30 cellular contexts compared by ENCODE assay signal in the genomic region with DNA sequence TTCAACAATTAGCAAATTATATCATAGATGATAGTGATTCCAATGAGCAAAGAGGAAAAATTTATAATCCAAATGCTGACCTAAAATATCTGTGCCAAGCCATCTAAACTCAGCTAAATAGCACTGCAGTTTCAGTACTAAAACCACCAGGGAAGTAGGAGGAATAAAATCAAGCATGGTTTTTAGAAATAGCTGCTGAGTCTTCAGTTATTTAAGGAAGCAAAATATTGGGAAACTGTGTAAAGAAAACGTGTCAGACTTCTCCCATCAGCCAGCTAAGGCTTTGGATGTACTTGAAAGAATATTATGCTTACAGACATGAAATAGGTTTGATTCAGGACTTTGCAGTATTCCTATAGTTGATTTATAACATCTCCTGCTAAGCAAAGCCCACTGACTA. TPM values are rescaled to one million over a fixed set of nuclear protein-coding genes. Genes with fewer than 3 reads are reported as not detected.
A peak's percentile ranks its signal among the peaks of the same experiment; 100 is the strongest.
DNase-seq lines count a peak whose midpoint lies in the region; ATAC-seq and TF ChIP-seq lines count a peak whose summit lies in the region.
"Had no signal": no experiment of that assay in that cellular context is flagged by ENCODE, and none has a peak within 500 bp of the region (broad histone marks: within the 10 kb centered on the region; RNA-seq: fewer than 3 reads in every experiment).

No MANE protein-coding gene starts in this region.

- CTCF ChIA-PET in activated CD4-positive, alpha-beta T cell treated with anti-CD3 and anti-CD28 coated beads for 36 hours (lab: Charles Lee) = interaction anchor here (0.7 to 1.9 kb wide), 3 partner anchors 12 to 15 kb away, joined by 3 to 5 read pairs (median 3); no protein-coding TSS in a partner anchor
- CTCF ChIA-PET in CD4-positive, alpha-beta T cell (lab: Charles Lee) = interaction anchor here (1.1 to 1.7 kb wide), 2 partner anchors 14 to 15 kb away, joined by 3 to 4 read pairs; no protein-coding TSS in a partner anchor

- H3K27ac ChIP-seq in CD4-positive, alpha-beta T cell (ENCODE audit: low read depth, low read length) = no peak overlapping the region
- no peak overlapping the region for H3K27ac ChIP-seq in brain microvascular endothelial cell
- no peak overlapping the region for H3K27ac ChIP-seq in esophagus squamous epithelium
- H3K27ac ChIP-seq: A549, dorsolateral prefrontal cortex, esophagus muscularis mucosa, foreskin keratinocyte, GM23248, left ventricle myocardium inferior, testis had no signal

- POLR2A ChIA-PET in activated CD4-positive, alpha-beta T cell treated with anti-CD3 and anti-CD28 coated beads for 36 hours (lab: Charles Lee) = interaction anchor here (0.5 kb wide), 1 partner anchor 25 kb away, joined by 5 read pairs; a partner anchor contains a TSS
- POLR2A ChIA-PET in CD4-positive, alpha-beta T cell (lab: Charles Lee) = interaction anchor here (0.9 to 1.9 kb wide), 5 partner anchors 8 to 46 kb away, joined by 3 to 5 read pairs (median 3); no protein-coding TSS in a partner anchor

- in situ Hi-C loops in brain microvascular endothelial cell (cut with HindIII; ENCODE audit: low pct_ligation_motif_present, low sequenced_read_pairs) = no loop called here

- ATAC-seq in activated CD4-positive, alpha-beta T cell treated with anti-CD3 and anti-CD28 coated beads for 36 hours = no peak
- ATAC-seq in CD4-positive, alpha-beta T cell (ENCODE audit: poor library complexity) = no peak
- no peak for ATAC-seq in T-helper 17 cell
- ATAC-seq: A549, foreskin keratinocyte, heart left ventricle, Right ventricle myocardium inferior had no signal

- H3K4me1 ChIP-seq in esophagus squamous epithelium = no peaks in the 10 kb centered on the region
- H3K4me1 ChIP-seq: A549, foreskin keratinocyte, testis had no signal

- no peaks in the 10 kb centered on the region for H3K36me3 ChIP-seq in brain microvascular endothelial cell (replicated peaks)
- peaks cover 0 to 69% (median 0%) of the 10 kb centered on the region in 3 donors for H3K36me3 ChIP-seq in esophagus squamous epithelium

- H3K27me3 Mint-ChIP-seq in activated CD4-positive, alpha-beta T cell treated with anti-CD3 and anti-CD28 coated beads for 36 hours = no peaks in the 10 kb centered on the region
- no peaks in the 10 kb centered on the region for H3K27me3 Mint-ChIP-seq in activated CD4-positive, alpha-beta T cell treated with anti-CD3 and anti-CD28 coated beads, Interleukin-2, amount 10 ng/mL, durations not matched to agents 24 days and 14 days
- no peaks in the 10 kb centered on the region for H3K27me3 Mint-ChIP-seq in CD4-positive, alpha-beta T cell
- no peaks in the 10 kb centered on the region for H3K27me3 Mint-ChIP-seq in T-helper 17 cell
- H3K27me3 Mint-ChIP-seq: activated T-cell treated with anti-CD3 and anti-CD28 coated beads, Interleukin-2, amount 50 U/mL, for 24 hours had no signal

- WGBS in esophagus squamous epithelium, 2 donors = 30 to 86% methylated on average over 1 of the region's 1 CpG

- no peak for TF ChIP-seq POLR2A in esophagus squamous epithelium (IDR thresholded peaks at IDR 0.05)

- H3K4me1 Mint-ChIP-seq in activated CD4-positive, alpha-beta T cell treated with anti-CD3 and anti-CD28 coated beads for 36 hours = peaks cover 45% of the 10 kb centered on the region
- H3K4me1 Mint-ChIP-seq in activated CD4-positive, alpha-beta T cell treated with anti-CD3 and anti-CD28 coated beads, Interleukin-2, amount 10 ng/mL, durations not matched to agents 24 days and 14 days = peaks cover 52% of the 10 kb centered on the region
- H3K4me1 Mint-ChIP-seq in CD4-positive, alpha-beta T cell (ENCODE audit: low read depth) = peaks cover 49% of the 10 kb centered on the region
- peaks cover 2% of the 10 kb centered on the region for H3K4me1 Mint-ChIP-seq in T-helper 17 cell

- peaks cover 85% of the 10 kb centered on the region for H3K36me3 Mint-ChIP-seq in activated CD4-positive, alpha-beta T cell treated with anti-CD3 and anti-CD28 coated beads for 36 hours (ENCODE audit: low read depth)
- H3K36me3 Mint-ChIP-seq in activated CD4-positive, alpha-beta T cell treated with anti-CD3 and anti-CD28 coated beads, Interleukin-2, amount 10 ng/mL, durations not matched to agents 24 days and 14 days (ENCODE audit: low read depth) = peaks cover 84% of the 10 kb centered on the region
- H3K36me3 Mint-ChIP-seq in CD4-positive, alpha-beta T cell (ENCODE audit: low read depth) = peaks cover 99% of the 10 kb centered on the region
- peaks cover 10% of the 10 kb centered on the region for H3K36me3 Mint-ChIP-seq in T-helper 17 cell (ENCODE audit: low read depth)

- H3K9me3 ChIP-seq in CD4-positive, alpha-beta T cell (ENCODE audit: control insufficient read depth, low read length) = peaks cover 57% of the 10 kb centered on the region
- H3K9me3 ChIP-seq in T-helper 17 cell (ENCODE audit: control insufficient read depth, low read length, poor library complexity, severe bottlenecking) = peaks cover 27% of the 10 kb centered on the region
- peaks cover 0 to 8% (median 3%) of the 10 kb centered on the region in 3 donors for H3K9me3 ChIP-seq in esophagus squamous epithelium
- H3K9me3 ChIP-seq: testis had no signal

- no peak overlapping the region for H3K4me3 Mint-ChIP-seq in activated CD4-positive, alpha-beta T cell treated with anti-CD3 and anti-CD28 coated beads for 36 hours
- no peak overlapping the region for H3K4me3 Mint-ChIP-seq in activated CD4-positive, alpha-beta T cell treated with anti-CD3 and anti-CD28 coated beads, Interleukin-2, amount 10 ng/mL, durations not matched to agents 24 days and 14 days
- no peak overlapping the region for H3K4me3 Mint-ChIP-seq in CD4-positive, alpha-beta T cell
- no peak overlapping the region for H3K4me3 Mint-ChIP-seq in T-helper 17 cell
- H3K4me3 Mint-ChIP-seq: activated T-cell treated with anti-CD3 and anti-CD28 coated beads, Interleukin-2, amount 50 U/mL, for 24 hours had no signal

- TF ChIP-seq CTCF in CD4-positive, alpha-beta T cell (IDR thresholded peaks at IDR 0.05) = no peak
- TF ChIP-seq CTCF in brain microvascular endothelial cell (IDR thresholded peaks at IDR 0.05; ENCODE audit: low read depth, low read length, missing control alignments) (no peak), esophagus squamous epithelium (IDR thresholded peaks at IDR 0.05) (no peak)

- H3K9me3 Mint-ChIP-seq in activated CD4-positive, alpha-beta T cell treated with anti-CD3 and anti-CD28 coated beads for 36 hours (ENCODE audit: low read depth) = peaks cover 40% of the 10 kb centered on the region
- H3K9me3 Mint-ChIP-seq in activated CD4-positive, alpha-beta T cell treated with anti-CD3 and anti-CD28 coated beads, Interleukin-2, amount 10 ng/mL, durations not matched to agents 24 days and 14 days = peaks cover 20% of the 10 kb centered on the region
- peaks cover 31% of the 10 kb centered on the region for H3K9me3 Mint-ChIP-seq in CD4-positive, alpha-beta T cell

- H3K27ac Mint-ChIP-seq in activated CD4-positive, alpha-beta T cell treated with anti-CD3 and anti-CD28 coated beads for 36 hours = peak overlapping the region; percentile 47
- H3K27ac Mint-ChIP-seq in activated CD4-positive, alpha-beta T cell treated with anti-CD3 and anti-CD28 coated beads, Interleukin-2, amount 10 ng/mL, durations not matched to agents 24 days and 14 days = no peak overlapping the region
- H3K27ac Mint-ChIP-seq in CD4-positive, alpha-beta T cell = peak overlapping the region; percentile 33
- peak overlapping the region; percentile 39 for H3K27ac Mint-ChIP-seq in T-helper 17 cell

- H3K27me3 ChIP-seq in CD4-positive, alpha-beta T cell (ENCODE audit: control insufficient read depth, insufficient read depth, low read length) = no peaks in the 10 kb centered on the region
- no peaks in the 10 kb centered on the region for H3K27me3 ChIP-seq in brain microvascular endothelial cell (replicated peaks)
- no peaks in the 10 kb centered on the region for H3K27me3 ChIP-seq in esophagus squamous epithelium
- H3K27me3 ChIP-seq: dorsolateral prefrontal cortex, esophagus muscularis mucosa, foreskin keratinocyte, heart left ventricle, testis had no signal

- H3K4me3 ChIP-seq in brain microvascular endothelial cell (ENCODE audit: low read depth, low read length) (no peak overlapping the region), esophagus squamous epithelium (no peak overlapping the region)
- H3K4me3 ChIP-seq: A549, dorsolateral prefrontal cortex, esophagus muscularis mucosa, GM23248, heart left ventricle, left ventricle myocardium inferior, testis had no signal

- intact Hi-C loops in activated CD4-positive, alpha-beta T cell treated with anti-CD3 and anti-CD28 coated beads for 36 hours (cut with DNase I, micrococcal nuclease) = no loop called here
- intact Hi-C loops in activated CD4-positive, alpha-beta T cell treated with anti-CD3 and anti-CD28 coated beads, Interleukin-2, amount 10 ng/mL, durations not matched to agents 24 days and 14 days (cut with micrococcal nuclease) = no loop called here
- intact Hi-C loops in CD4-positive, alpha-beta T cell (cut with DNase I, micrococcal nuclease) = no loop called here
- intact Hi-C loops in esophagus squamous epithelium (cut with DNase I) = no loop called here

- no peak for DNase-seq in activated CD4-positive, alpha-beta T cell treated with anti-CD3 and anti-CD28 coated beads for 36 hours
- DNase-seq in activated CD4-positive, alpha-beta T cell treated with anti-CD3 and anti-CD28 coated beads, Interleukin-2, amount 10 ng/mL, durations not matched to agents 24 days and 14 days = no peak
- no peak for DNase-seq in CD4-positive, alpha-beta T cell
- DNase-seq in T-helper 17 cell = no peak
- DNase-seq in pons (ENCODE audit: low spot score) = peak; percentile 12
- no peak for DNase-seq in brain microvascular endothelial cell
- DNase-seq in NCI-H1092 treated with DMSO at 0.1 percent for 48 hours (lab: John Stamatoyannopoulos, UW) = no peak
- DNase-seq in esophagus squamous epithelium (lab: John Stamatoyannopoulos, UW) = no peak
- DNase-seq: activated CD4-positive, alpha-beta T cell treated with anti-CD3 and anti-CD28 coated beads for 1 hour; activated gamma-delta T cell treated with Interleukin-2 at 50 U/mL for 16 hours; activated T-cell treated with anti-CD3 and anti-CD28 coated beads, Interleukin-2, amount 50 U/mL, for 24 hours; cerebellar nuclear complex; DMS 273 treated with DMSO at 0.1 percent for 48 hours; dorsolateral prefrontal cortex; foreskin keratinocyte; GM23248; heart left ventricle; IMR-90; left ventricle myocardium inferior; NCI-H1105; NCI-H187; NCI-H2171 treated with DMSO at 0.1 percent for 48 hours; NCI-H510A treated with DMSO at 0.1 percent for 48 hours; nucleus accumbens; stimulated activated naive CD4-positive, alpha-beta T cell; testis had no signal

RNA-seq across cellular contexts. Expression of a gene that starts 24.7 kb away (rescaled TPM):
- total RNA-seq in activated CD4-positive, alpha-beta T cell treated with anti-CD3 and anti-CD28 coated beads for 36 hours = 100 to 1,000 TPM; 190 to 212 TPM
- total RNA-seq in activated CD4-positive, alpha-beta T cell treated with anti-CD3 and anti-CD28 coated beads, Interleukin-2, amount 10 ng/mL, durations not matched to agents 24 days and 14 days = 386 and 391 TPM in 2 replicates
- 100 to 1,000 TPM; 121 to 122 TPM for total RNA-seq in CD4-positive, alpha-beta T cell
- 100 to 1,000 TPM; 151 to 173 TPM for total RNA-seq in T-helper 17 cell
- total RNA-seq in esophagus squamous epithelium = 10 to 100 TPM in 1 of 4 donors, 1 to 10 TPM in 3; 1.6 to 11.8 (median 4.3) TPM

RNA-seq across cellular contexts. Expression of a gene that starts 38.7 kb away (rescaled TPM):
- 1 to 10 TPM; 3.1 to 3.8 TPM for total RNA-seq in activated CD4-positive, alpha-beta T cell treated with anti-CD3 and anti-CD28 coated beads for 36 hours
- 5.3 and 9.1 TPM in 2 replicates for total RNA-seq in activated CD4-positive, alpha-beta T cell treated with anti-CD3 and anti-CD28 coated beads, Interleukin-2, amount 10 ng/mL, durations not matched to agents 24 days and 14 days
- 1 to 10 TPM in 1 of 2 experiments, under 1 TPM in 1; 0.44 to 1.7 TPM for total RNA-seq in CD4-positive, alpha-beta T cell
- total RNA-seq in T-helper 17 cell = 1 to 10 TPM; 1.5 TPM
- total RNA-seq in esophagus squamous epithelium = 1 to 10 TPM in 1 of 4 donors, not detected in 3; 1.1 TPM
- total RNA-seq: foreskin keratinocyte, GM23248, IMR-90, left ventricle myocardium inferior, testis, urinary bladder had no signal

Comparison
In these comparisons a context has a peak if more than half of its experiments do, and no peak if none do; other contexts are left out.
1. RNA of a gene that starts 24.7 kb away (total RNA-seq): 386 to 391 TPM in activated CD4-positive, alpha-beta T cell treated with anti-CD3 and anti-CD28 coated beads, Interleukin-2, amount 10 ng/mL, durations not matched to agents 24 days and 14 days, 190 to 212 TPM in activated CD4-positive, alpha-beta T cell treated with anti-CD3 and anti-CD28 coated beads for 36 hours, 151 to 173 TPM in T-helper 17 cell and 121 to 122 TPM in CD4-positive, alpha-beta T cell; 1.6 to 11.8 TPM in esophagus squamous epithelium; every median in the first group is over 4 times any median in the second.